Comparison of ENCODE assay signal across 8 cellular contexts in the genomic region with DNA sequence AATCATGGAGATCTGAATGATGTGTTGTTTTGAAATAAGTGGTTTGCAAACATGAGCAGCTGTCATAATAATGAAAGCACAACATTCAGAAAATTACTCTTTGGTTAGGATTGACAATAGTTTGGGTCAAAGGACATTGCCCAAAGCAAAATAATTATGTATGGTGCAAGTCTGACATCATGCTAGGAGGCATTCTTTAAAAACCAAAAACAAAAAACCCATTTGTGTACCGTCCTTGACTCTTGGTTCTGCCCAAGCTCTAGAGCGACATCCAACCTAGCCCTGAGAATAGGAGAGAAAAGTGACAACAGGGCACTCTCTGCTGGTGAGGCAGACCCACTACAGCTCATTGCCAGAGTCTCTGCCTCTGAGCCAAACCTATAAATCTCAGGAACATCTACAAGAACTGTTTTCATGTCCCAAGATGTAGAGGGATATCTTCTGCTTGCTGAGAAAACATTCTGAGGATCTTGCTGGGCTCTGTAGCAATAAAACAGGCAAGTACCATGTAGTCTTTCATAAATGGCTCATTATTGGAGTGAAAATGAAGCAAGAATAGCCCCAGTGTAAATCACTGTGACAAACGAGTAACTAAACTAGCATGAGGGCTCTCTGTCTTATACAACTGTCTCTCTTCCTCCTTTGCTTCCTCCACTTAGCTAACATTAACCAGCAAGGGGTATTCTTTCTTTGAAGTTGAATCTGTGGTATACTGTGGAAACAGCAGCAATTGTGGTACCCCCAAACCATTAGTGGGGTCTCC.
DNase-seq lines count a peak whose midpoint lies in the region; ATAC-seq, FAIRE-seq and TF ChIP-seq lines count a peak whose summit lies in the region.

No MANE protein-coding gene starts in this region.

- no peaks in the 10 kb centered on the region for H3K27me3 ChIP-seq in lung (ENCODE audit: control insufficient read depth, insufficient read depth)
- H3K27me3 ChIP-seq in tibial nerve = no peaks in the 10 kb centered on the region

- peak; percentile 95 for FAIRE-seq in GM12891 (lab: Jason Lieb, UNC)

- 16 to 40% methylated on average over 3 of the region's 3 CpGs for WGBS in lung, 2 donors
- 13 to 22% methylated on average over 3 of the region's 3 CpGs for WGBS in tibial nerve, 2 donors

- TF ChIP-seq EP300 in tibial nerve (IDR thresholded peaks at IDR 0.05) = no peak

- TF ChIP-seq POLR2A in GM12891 (IDR thresholded peaks at IDR 0.05; ENCODE audit: low read depth, low read length) (no peak), tibial nerve (IDR thresholded peaks at IDR 0.05) (no peak)

- ATAC-seq in HG02678 (IDR thresholded peaks at IDR 0.05; ENCODE audit: unreplicated experiment) (peak; percentile 46), lung (ENCODE audit: insufficient read depth, low FRiP score) (peak; percentile 80)

- H3K36me3 ChIP-seq in lung (ENCODE audit: control insufficient read depth in 2 of 2, insufficient read depth in 2 of 2, low read length in 2 of 2) = no peaks in the 10 kb centered on the region
- H3K36me3 ChIP-seq in tibial nerve = no peaks in the 10 kb centered on the region

- peak; percentile 50 for TF ChIP-seq CTCF in lung (IDR thresholded peaks at IDR 0.05; ENCODE audit: control extremely low read depth, extremely low read depth)
- TF ChIP-seq CTCF in tibial nerve (IDR thresholded peaks at IDR 0.05) = peak; percentile 45 to 73 (median 51)

- peak; percentile 58 for DNase-seq in A172 (ENCODE audit: low spot score)
- DNase-seq in GM12891 (ENCODE audit: insufficient read length, low spot score) = no peak
- DNase-seq in NCI-H1417 (lab: John Stamatoyannopoulos, UW) = peak; percentile 33 to 87 (median 59)
- DNase-seq in T-helper 2 cell = peak in 3 of 5 experiments; percentile 32 to 85 (median 39)
- peak; percentile 65 for DNase-seq in central memory CD4-positive, alpha-beta T cell
- DNase-seq in lung (ENCODE audit: low spot score) = no peak
- peak in 1 of 2 donors; percentile 15 for DNase-seq in tibial nerve (ENCODE audit: low spot score in 2 of 2)

- no peaks in the 10 kb centered on the region for H3K9me3 ChIP-seq in lung (ENCODE audit: control insufficient read depth in 2 of 2, insufficient read depth in 1 of 2, low read length in 1 of 2)
- no peaks in the 10 kb centered on the region for H3K9me3 ChIP-seq in tibial nerve

- H3K27ac ChIP-seq in lung (ENCODE audit: low read depth in 1 of 2, low read length in 1 of 2) (no peak overlapping the region), tibial nerve (no peak overlapping the region)

- H3K4me1 ChIP-seq in lung (ENCODE audit: control insufficient read depth in 2 of 2, insufficient read depth in 2 of 2, low read length in 2 of 2) (no peaks in the 10 kb centered on the region), tibial nerve (peaks cover 0 to 10% (median 10%) of the 10 kb centered on the region in 4 donors)

- no peak overlapping the region for H3K4me3 ChIP-seq in lung
- H3K4me3 ChIP-seq in tibial nerve = no peak overlapping the region

TF ChIP-seq in GM12891, 5 proteins besides CTCF, POLR2A, EP300 and RAD21:
- TF ChIP-seq PAX5 (IDR thresholded peaks at IDR 0.05; ENCODE audit: insufficient read depth, low read length, severe bottlenecking) (no peak), SPI1 (IDR thresholded peaks at IDR 0.05; ENCODE audit: low read depth, low read length) (no peak), TAF1 (IDR thresholded peaks at IDR 0.05; ENCODE audit: low read depth, low read length) (no peak), POU2F2 (IDR thresholded peaks at IDR 0.05; ENCODE audit: low read depth, low read length) (no peak), POLR2AphosphoS5 (IDR thresholded peaks at IDR 0.05; ENCODE audit: low read depth, low read length) (no peak)
TF ChIP-seq in GM12891: peak in this region for 0.

Comparison
In these comparisons a context has a peak if more than half of its experiments do, and no peak if none do; other contexts are left out.
1. DNase-seq: peak in A172 (single experiment), NCI-H1417 (3 of 3), T-helper 2 cell (3 of 5) and central memory CD4-positive, alpha-beta T cell (single experiment); none in GM12891 (single experiment) and lung (single experiment).